In the genomic region with DNA sequence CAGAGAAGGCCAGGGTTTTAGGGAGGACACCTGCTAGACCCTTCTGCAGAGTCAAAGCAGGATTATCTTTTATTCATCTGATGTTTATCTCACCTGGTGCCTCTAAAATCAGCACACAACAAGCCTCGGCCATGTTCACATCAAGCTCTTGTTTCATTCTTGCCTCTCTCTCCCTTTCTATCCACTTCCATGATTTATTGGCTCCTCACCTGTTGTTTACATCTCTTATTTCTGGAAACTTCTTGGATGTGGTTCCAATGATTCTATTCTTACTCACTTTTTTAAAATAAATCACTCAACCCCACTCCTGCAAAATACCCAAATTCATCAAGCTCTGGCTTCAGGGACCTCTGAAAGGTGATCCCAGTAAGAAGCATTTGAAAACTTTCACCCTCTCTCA, we compare ENCODE assay signal across 32 cellular contexts.
"Had no signal": no experiment of that assay in that cellular context is flagged by ENCODE, and none has a peak within 500 bp of the region (broad histone marks: within the 10 kb centered on the region; RNA-seq: fewer than 3 reads in every experiment).

No MANE protein-coding gene starts in this region.

- H3K27ac Mint-ChIP-seq: activated CD4-positive, alpha-beta memory T cell treated with anti-CD3 and anti-CD28 coated beads for 36 hours; activated CD4-positive, alpha-beta T cell treated with anti-CD3 and anti-CD28 coated beads, Interleukin-2, amount 10 ng/mL, durations not matched to agents 7 days and 5 days; activated naive CD4-positive, alpha-beta T cell treated with anti-CD3 and anti-CD28 coated beads, Interleukin-2, amount 50 U/mL, for 72 hours; activated naive CD8-positive, alpha-beta T cell treated with anti-CD3 and anti-CD28 coated beads, Interleukin-2, amount 50 U/mL, for 24 hours had no signal

- H3K4me3 Mint-ChIP-seq: activated CD4-positive, alpha-beta memory T cell treated with anti-CD3 and anti-CD28 coated beads for 36 hours; activated CD4-positive, alpha-beta T cell treated with anti-CD3 and anti-CD28 coated beads, Interleukin-2, amount 10 ng/mL, durations not matched to agents 7 days and 5 days; activated naive CD8-positive, alpha-beta T cell treated with anti-CD3 and anti-CD28 coated beads, Interleukin-2, amount 50 U/mL, for 24 hours; activated T-cell treated with anti-CD3 and anti-CD28 coated beads, Interleukin-2, amount 50 U/mL, for 4 hours had no signal

- ATAC-seq: activated naive CD4-positive, alpha-beta T cell treated with anti-CD3 and anti-CD28 coated beads, Interleukin-2, amount 50 U/mL, for 72 hours; activated naive CD8-positive, alpha-beta T cell treated with anti-CD3 and anti-CD28 coated beads, Interleukin-2, amount 50 U/mL, for 24 hours; activated T-cell treated with anti-CD3 and anti-CD28 coated beads, Interleukin-2, amount 50 U/mL, for 4 hours; body of pancreas; K562; Panc1; Right ventricle myocardium inferior had no signal

- H3K9me3 ChIP-seq: ascending aorta, body of pancreas, MG63 had no signal

- H3K36me3 ChIP-seq: ascending aorta, MG63 had no signal

- H3K36me3 Mint-ChIP-seq: activated CD4-positive, alpha-beta memory T cell treated with anti-CD3 and anti-CD28 coated beads for 36 hours; activated naive CD4-positive, alpha-beta T cell treated with anti-CD3 and anti-CD28 coated beads, Interleukin-2, amount 50 U/mL, for 72 hours had no signal

- H3K27me3 ChIP-seq: ascending aorta, body of pancreas, MG63 had no signal

- H3K27me3 Mint-ChIP-seq: activated CD4-positive, alpha-beta memory T cell treated with anti-CD3 and anti-CD28 coated beads for 36 hours; activated CD4-positive, alpha-beta T cell treated with anti-CD3 and anti-CD28 coated beads, Interleukin-2, amount 10 ng/mL, durations not matched to agents 7 days and 5 days; activated naive CD8-positive, alpha-beta T cell treated with anti-CD3 and anti-CD28 coated beads, Interleukin-2, amount 50 U/mL, for 24 hours had no signal

- H3K27ac ChIP-seq: ascending aorta, body of pancreas, SK-N-MC, VCaP had no signal

- DNase-seq: activated CD4-positive, alpha-beta memory T cell treated with anti-CD3 and anti-CD28 coated beads for 36 hours; activated CD4-positive, alpha-beta T cell treated with anti-CD3 and anti-CD28 coated beads, Interleukin-2, amount 10 ng/mL, durations not matched to agents 7 days and 5 days; activated CD4-positive, CD25-positive, alpha-beta regulatory T cell; activated CD8-positive, alpha-beta memory T cell treated with anti-CD3 and anti-CD28 coated beads for 24 hours; activated effector memory CD4-positive, alpha-beta T cell treated with anti-CD3 and anti-CD28 coated beads, Interleukin-2, amount 50 U/mL, for 16 hours; activated naive CD4-positive, alpha-beta T cell treated with Interleukin-2 at 50 U/mL for 16 hours; activated naive CD8-positive, alpha-beta T cell treated with anti-CD3 and anti-CD28 coated beads, Interleukin-2, amount 50 U/mL, for 24 hours; activated T-cell treated with anti-CD3 and anti-CD28 coated beads, Interleukin-2, amount 50 U/mL, for 4 hours; amniotic stem cell; body of pancreas; Kasumi-1; MG63; MV-4-11; NCI-H1092 treated with DMSO at 0.1 percent for 48 hours; NCI-H1417 treated with DMSO at 0.1 percent for 48 hours; NCI-H1694; NCI-H2029; NCI-H2107; NCI-H345; NCI-H510A; NCI-H526 treated with DMSO at 0.1 percent for 48 hours; NCI-H82; OCI-M1; RPMI8226; T-helper 1 cell had no signal

- H3K4me1 ChIP-seq: ascending aorta, body of pancreas had no signal

- H3K4me1 Mint-ChIP-seq: activated CD4-positive, alpha-beta T cell treated with anti-CD3 and anti-CD28 coated beads, Interleukin-2, amount 10 ng/mL, durations not matched to agents 7 days and 5 days; activated naive CD8-positive, alpha-beta T cell treated with anti-CD3 and anti-CD28 coated beads, Interleukin-2, amount 50 U/mL, for 24 hours had no signal

- H3K4me3 ChIP-seq: ascending aorta, body of pancreas, K562, MG63, SK-N-MC had no signal
